Comparison of ENCODE assay signal across 1 cellular context in the genomic region with DNA sequence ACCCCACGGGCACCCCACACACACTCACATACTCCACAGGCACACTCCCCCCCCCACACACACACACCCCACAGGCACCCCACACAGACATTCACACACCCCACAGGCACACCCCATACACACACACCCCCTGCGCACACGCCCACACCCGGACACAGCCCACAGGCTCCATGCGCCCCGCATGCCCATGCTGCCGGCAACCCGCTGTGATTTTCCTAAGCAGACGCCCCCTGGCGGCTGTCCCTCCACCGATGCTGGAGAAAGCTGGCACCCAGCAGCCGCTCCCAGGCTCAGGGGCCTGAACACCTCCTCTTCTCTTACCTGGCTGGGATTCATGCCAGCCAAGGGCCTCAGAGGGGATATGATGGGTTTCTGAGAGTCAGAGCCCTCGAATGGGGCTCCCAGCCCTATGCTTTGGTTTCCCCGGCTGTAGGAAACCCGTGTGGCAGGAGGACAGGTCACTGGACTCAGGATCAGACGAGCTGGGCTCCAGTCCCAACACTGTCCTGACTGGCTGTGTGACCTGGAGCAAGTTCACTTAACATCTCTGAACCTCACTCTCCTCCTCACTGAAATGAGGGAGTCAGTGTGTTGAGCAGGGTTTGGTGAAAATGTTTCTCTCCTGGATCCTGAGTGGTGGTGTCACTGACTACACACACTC.
TF ChIP-seq lines count a peak whose summit lies in the region.

No MANE protein-coding gene starts in this region.

TF ChIP-seq in GM12878, 131 proteins besides CTCF, POLR2A, EP300 and RAD21 (continued from another document):
- TF ChIP-seq, protein P1, sequence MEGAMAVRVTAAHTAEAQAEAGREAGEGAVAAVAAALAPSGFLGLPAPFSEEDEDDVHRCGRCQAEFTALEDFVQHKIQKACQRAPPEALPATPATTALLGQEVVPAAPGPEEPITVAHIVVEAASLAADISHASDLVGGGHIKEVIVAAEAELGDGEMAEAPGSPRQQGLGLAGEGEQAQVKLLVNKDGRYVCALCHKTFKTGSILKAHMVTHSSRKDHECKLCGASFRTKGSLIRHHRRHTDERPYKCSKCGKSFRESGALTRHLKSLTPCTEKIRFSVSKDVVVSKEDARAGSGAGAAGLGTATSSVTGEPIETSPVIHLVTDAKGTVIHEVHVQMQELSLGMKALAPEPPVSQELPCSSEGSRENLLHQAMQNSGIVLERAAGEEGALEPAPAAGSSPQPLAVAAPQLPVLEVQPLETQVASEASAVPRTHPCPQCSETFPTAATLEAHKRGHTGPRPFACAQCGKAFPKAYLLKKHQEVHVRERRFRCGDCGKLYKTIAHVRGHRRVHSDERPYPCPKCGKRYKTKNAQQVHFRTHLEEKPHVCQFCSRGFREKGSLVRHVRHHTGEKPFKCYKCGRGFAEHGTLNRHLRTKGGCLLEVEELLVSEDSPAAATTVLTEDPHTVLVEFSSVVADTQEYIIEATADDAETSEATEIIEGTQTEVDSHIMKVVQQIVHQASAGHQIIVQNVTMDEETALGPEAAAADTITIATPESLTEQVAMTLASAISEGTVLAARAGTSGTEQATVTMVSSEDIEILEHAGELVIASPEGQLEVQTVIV (IDR thresholded peaks at IDR 0.05; ENCODE audit: borderline replicate concordance, partially characterized antibody), result no peak
- TF ChIP-seq HSF1 (IDR thresholded peaks at IDR 0.05; ENCODE audit: low read depth, low read length), result no peak
- 0 out of 2 replicates have a peak, but pooled peaks have one; percentile 18 for TF ChIP-seq TCF3 (IDR thresholded peaks at IDR 0.05; ENCODE audit: borderline replicate concordance, insufficient read depth, low read depth, low read length)
- TF ChIP-seq STAT3 (IDR thresholded peaks at IDR 0.05; ENCODE audit: low read depth, low read length), result no peak
- 0 out of 2 replicates have a peak, but pooled peaks have one; percentile 30 for TF ChIP-seq TBL1XR1 (IDR thresholded peaks at IDR 0.05; ENCODE audit: low read depth, low read length)
- peak; percentile 79 for TF ChIP-seq IKZF1 (conservative IDR thresholded peaks at IDR 0.05)
- peak; percentile 96 for TF ChIP-seq SMC3 (IDR thresholded peaks at IDR 0.05; ENCODE audit: borderline replicate concordance, low read length)
- peak; percentile 50 for TF ChIP-seq MLLT1 (IDR thresholded peaks at IDR 0.05)
- TF ChIP-seq NBN (IDR thresholded peaks at IDR 0.05), result peak; percentile 90
- peak; percentile 42; the same call in 1 of the 2 replicates for TF ChIP-seq CREM (IDR thresholded peaks at IDR 0.05; ENCODE audit: low read depth)
- TF ChIP-seq IKZF2 (IDR thresholded peaks at IDR 0.05), result peak; percentile 57 to 64
- no peak for TF ChIP-seq PAX8 (IDR thresholded peaks at IDR 0.05)
- peak; percentile 67; the same call in 1 of the 2 replicates for TF ChIP-seq RB1 (IDR thresholded peaks at IDR 0.05; ENCODE audit: borderline replicate concordance)
- TF ChIP-seq MEF2A (IDR thresholded peaks at IDR 0.05; ENCODE audit: insufficient read depth, low read depth, low read length), result 0 out of 2 replicates have a peak, but pooled peaks have one; percentile 52
- 0 out of 2 replicates have a peak, but pooled peaks have one; percentile 43 for TF ChIP-seq CHD2 (IDR thresholded peaks at IDR 0.05; ENCODE audit: borderline replicate concordance, low read depth, low read length)
- peak; percentile 52; the same call in 1 of the 2 replicates for TF ChIP-seq TCF12 (IDR thresholded peaks at IDR 0.05; ENCODE audit: low read depth, low read length)
- peak; percentile 86 for TF ChIP-seq YY1 (IDR thresholded peaks at IDR 0.05; ENCODE audit: low read depth, low read length)
- TF ChIP-seq, protein P2, sequence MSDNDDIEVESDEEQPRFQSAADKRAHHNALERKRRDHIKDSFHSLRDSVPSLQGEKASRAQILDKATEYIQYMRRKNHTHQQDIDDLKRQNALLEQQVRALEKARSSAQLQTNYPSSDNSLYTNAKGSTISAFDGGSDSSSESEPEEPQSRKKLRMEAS (IDR thresholded peaks at IDR 0.05; ENCODE audit: low read depth, low read length), result peak; percentile 84; the same call in 1 of the 2 replicates
- no peak for TF ChIP-seq HCFC1 (IDR thresholded peaks at IDR 0.05; ENCODE audit: low read length)
- peak; percentile 96 for TF ChIP-seq HDGF (IDR thresholded peaks at IDR 0.05)
- peak; percentile 94 for TF ChIP-seq MXI1 (IDR thresholded peaks at IDR 0.05; ENCODE audit: low read depth, low read length)
- TF ChIP-seq, protein P3, sequence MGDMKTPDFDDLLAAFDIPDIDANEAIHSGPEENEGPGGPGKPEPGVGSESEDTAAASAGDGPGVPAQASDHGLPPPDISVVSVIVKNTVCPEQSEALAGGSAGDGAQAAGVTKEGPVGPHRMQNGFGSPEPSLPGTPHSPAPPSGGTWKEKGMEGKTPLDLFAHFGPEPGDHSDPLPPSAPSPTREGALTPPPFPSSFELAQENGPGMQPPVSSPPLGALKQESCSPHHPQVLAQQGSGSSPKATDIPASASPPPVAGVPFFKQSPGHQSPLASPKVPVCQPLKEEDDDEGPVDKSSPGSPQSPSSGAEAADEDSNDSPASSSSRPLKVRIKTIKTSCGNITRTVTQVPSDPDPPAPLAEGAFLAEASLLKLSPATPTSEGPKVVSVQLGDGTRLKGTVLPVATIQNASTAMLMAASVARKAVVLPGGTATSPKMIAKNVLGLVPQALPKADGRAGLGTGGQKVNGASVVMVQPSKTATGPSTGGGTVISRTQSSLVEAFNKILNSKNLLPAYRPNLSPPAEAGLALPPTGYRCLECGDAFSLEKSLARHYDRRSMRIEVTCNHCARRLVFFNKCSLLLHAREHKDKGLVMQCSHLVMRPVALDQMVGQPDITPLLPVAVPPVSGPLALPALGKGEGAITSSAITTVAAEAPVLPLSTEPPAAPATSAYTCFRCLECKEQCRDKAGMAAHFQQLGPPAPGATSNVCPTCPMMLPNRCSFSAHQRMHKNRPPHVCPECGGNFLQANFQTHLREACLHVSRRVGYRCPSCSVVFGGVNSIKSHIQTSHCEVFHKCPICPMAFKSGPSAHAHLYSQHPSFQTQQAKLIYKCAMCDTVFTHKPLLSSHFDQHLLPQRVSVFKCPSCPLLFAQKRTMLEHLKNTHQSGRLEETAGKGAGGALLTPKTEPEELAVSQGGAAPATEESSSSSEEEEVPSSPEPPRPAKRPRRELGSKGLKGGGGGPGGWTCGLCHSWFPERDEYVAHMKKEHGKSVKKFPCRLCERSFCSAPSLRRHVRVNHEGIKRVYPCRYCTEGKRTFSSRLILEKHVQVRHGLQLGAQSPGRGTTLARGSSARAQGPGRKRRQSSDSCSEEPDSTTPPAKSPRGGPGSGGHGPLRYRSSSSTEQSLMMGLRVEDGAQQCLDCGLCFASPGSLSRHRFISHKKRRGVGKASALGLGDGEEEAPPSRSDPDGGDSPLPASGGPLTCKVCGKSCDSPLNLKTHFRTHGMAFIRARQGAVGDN (IDR thresholded peaks at IDR 0.05), result peak; percentile 65
- peak in 1 of 2 experiments; percentile 71; a peak in 2 of 3 replicates for TF ChIP-seq EGR1 (IDR thresholded peaks at IDR 0.05; ENCODE audit: borderline replicate concordance in 1 of 2, low read depth in 2 of 2, low read length in 2 of 2)
- TF ChIP-seq GATAD2B (conservative IDR thresholded peaks at IDR 0.05; ENCODE audit: low read depth), result peak; percentile 43; the same call in 1 of the 2 replicates
- peak; percentile 65; the same call in 1 of the 2 replicates for TF ChIP-seq EED (IDR thresholded peaks at IDR 0.05; ENCODE audit: low read depth)
- TF ChIP-seq ATF7 (IDR thresholded peaks at IDR 0.05; ENCODE audit: low read depth), result peak; percentile 68
- TF ChIP-seq BHLHE40 (IDR thresholded peaks at IDR 0.05; ENCODE audit: borderline replicate concordance in 1 of 2, low read depth in 2 of 2, low read length in 1 of 2), result peak; percentile 58 to 65; a peak in 3 of 4 replicates
- no peak for TF ChIP-seq BCL11A (IDR thresholded peaks at IDR 0.05; ENCODE audit: low read depth, low read length)
- TF ChIP-seq, protein P4, sequence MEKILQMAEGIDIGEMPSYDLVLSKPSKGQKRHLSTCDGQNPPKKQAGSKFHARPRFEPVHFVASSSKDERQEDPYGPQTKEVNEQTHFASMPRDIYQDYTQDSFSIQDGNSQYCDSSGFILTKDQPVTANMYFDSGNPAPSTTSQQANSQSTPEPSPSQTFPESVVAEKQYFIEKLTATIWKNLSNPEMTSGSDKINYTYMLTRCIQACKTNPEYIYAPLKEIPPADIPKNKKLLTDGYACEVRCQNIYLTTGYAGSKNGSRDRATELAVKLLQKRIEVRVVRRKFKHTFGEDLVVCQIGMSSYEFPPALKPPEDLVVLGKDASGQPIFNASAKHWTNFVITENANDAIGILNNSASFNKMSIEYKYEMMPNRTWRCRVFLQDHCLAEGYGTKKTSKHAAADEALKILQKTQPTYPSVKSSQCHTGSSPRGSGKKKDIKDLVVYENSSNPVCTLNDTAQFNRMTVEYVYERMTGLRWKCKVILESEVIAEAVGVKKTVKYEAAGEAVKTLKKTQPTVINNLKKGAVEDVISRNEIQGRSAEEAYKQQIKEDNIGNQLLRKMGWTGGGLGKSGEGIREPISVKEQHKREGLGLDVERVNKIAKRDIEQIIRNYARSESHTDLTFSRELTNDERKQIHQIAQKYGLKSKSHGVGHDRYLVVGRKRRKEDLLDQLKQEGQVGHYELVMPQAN (conservative IDR thresholded peaks at IDR 0.05), result 0 out of 2 replicates have a peak, but pooled peaks have one; percentile 26
- TF ChIP-seq SIN3A (IDR thresholded peaks at IDR 0.05; ENCODE audit: low read depth, low read length), result peak; percentile 45; the same call in 1 of the 2 replicates
